ENCODE assay signal across 1 cellular context in the genomic region with DNA sequence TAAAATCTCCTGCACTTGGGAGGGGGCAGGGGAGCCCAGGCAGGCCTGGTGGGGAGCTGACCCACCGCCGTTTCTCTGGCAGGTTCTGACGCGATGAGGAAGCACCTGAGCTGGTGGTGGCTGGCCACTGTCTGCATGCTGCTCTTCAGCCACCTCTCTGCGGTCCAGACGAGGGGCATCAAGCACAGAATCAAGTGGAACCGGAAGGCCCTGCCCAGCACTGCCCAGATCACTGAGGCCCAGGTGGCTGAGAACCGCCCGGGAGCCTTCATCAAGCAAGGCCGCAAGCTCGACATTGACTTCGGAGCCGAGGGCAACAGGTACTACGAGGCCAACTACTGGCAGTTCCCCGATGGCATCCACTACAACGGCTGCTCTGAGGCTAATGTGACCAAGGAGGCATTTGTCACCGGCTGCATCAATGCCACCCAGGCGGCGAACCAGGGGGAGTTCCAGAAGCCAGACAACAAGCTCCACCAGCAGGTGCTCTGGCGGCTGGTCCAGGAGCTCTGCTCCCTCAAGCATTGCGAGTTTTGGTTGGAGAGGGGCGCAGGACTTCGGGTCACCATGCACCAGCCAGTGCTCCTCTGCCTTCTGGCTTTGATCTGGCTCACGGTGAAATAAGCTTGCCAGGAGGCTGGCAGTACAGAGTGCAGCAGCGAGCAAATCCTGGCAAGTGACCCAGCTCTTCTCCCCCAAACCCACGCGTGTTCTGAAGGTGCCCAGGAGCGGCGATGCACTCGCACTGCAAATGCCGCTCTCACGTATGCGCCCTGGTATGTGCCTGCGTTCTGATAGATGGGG.
TF ChIP-seq lines count a peak whose summit lies in the region.

No MANE protein-coding gene starts in this region.

TF ChIP-seq in GM23338, 12 proteins besides CTCF, POLR2A, EP300 and RAD21 (continued from another document):
- TF ChIP-seq, protein P1, sequence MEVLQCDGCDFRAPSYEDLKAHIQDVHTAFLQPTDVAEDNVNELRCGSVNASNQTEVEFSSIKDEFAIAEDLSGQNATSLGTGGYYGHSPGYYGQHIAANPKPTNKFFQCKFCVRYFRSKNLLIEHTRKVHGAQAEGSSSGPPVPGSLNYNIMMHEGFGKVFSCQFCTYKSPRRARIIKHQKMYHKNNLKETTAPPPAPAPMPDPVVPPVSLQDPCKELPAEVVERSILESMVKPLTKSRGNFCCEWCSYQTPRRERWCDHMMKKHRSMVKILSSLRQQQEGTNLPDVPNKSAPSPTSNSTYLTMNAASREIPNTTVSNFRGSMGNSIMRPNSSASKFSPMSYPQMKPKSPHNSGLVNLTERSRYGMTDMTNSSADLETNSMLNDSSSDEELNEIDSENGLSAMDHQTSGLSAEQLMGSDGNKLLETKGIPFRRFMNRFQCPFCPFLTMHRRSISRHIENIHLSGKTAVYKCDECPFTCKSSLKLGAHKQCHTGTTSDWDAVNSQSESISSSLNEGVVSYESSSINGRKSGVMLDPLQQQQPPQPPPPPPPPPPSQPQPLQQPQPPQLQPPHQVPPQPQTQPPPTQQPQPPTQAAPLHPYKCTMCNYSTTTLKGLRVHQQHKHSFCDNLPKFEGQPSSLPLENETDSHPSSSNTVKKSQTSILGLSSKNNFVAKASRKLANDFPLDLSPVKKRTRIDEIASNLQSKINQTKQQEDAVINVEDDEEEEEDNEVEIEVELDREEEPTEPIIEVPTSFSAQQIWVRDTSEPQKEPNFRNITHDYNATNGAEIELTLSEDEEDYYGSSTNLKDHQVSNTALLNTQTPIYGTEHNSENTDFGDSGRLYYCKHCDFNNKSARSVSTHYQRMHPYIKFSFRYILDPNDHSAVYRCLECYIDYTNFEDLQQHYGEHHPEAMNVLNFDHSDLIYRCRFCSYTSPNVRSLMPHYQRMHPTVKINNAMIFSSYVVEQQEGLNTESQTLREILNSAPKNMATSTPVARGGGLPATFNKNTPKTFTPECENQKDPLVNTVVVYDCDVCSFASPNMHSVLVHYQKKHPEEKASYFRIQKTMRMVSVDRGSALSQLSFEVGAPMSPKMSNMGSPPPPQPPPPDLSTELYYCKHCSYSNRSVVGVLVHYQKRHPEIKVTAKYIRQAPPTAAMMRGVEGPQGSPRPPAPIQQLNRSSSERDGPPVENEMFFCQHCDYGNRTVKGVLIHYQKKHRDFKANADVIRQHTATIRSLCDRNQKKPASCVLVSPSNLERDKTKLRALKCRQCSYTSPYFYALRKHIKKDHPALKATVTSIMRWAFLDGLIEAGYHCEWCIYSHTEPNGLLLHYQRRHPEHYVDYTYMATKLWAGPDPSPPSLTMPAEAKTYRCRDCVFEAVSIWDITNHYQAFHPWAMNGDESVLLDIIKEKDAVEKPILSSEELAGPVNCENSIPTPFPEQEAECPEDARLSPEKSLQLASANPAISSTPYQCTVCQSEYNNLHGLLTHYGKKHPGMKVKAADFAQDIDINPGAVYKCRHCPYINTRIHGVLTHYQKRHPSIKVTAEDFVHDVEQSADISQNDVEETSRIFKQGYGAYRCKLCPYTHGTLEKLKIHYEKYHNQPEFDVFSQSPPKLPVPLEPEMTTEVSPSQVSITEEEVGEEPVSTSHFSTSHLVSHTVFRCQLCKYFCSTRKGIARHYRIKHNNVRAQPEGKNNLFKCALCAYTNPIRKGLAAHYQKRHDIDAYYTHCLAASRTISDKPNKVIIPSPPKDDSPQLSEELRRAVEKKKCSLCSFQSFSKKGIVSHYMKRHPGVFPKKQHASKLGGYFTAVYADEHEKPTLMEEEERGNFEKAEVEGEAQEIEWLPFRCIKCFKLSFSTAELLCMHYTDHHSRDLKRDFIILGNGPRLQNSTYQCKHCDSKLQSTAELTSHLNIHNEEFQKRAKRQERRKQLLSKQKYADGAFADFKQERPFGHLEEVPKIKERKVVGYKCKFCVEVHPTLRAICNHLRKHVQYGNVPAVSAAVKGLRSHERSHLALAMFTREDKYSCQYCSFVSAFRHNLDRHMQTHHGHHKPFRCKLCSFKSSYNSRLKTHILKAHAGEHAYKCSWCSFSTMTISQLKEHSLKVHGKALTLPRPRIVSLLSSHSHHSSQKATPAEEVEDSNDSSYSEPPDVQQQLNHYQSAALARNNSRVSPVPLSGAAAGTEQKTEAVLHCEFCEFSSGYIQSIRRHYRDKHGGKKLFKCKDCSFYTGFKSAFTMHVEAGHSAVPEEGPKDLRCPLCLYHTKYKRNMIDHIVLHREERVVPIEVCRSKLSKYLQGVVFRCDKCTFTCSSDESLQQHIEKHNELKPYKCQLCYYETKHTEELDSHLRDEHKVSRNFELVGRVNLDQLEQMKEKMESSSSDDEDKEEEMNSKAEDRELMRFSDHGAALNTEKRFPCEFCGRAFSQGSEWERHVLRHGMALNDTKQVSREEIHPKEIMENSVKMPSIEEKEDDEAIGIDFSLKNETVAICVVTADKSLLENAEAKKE (CRISPR knock-in tag; IDR thresholded peaks at IDR 0.05): no peak
- no peak for TF ChIP-seq EZH2 (IDR thresholded peaks at IDR 0.05; ENCODE audit: low read depth, unreplicated experiment)
